ENCODE assay signal across 27 cellular contexts in genomic region chr16:72443809-72444208, GRCh38.
"Had no signal": no experiment of that assay in that cellular context is flagged by ENCODE, and none has a peak within 500 bp of the region (broad histone marks: within the 10 kb centered on the region; RNA-seq: fewer than 3 reads in every experiment).

No MANE protein-coding gene starts in this region.

- ATAC-seq: activated T-cell treated with anti-CD3 and anti-CD28 coated beads, Interleukin-2, amount 50 U/mL, for 72 hours; T-helper 17 cell had no signal

- H3K4me1 ChIP-seq: adrenal gland, SJCRH30 had no signal

- FAIRE-seq: colon, TTC549 had no signal

- H3K27ac ChIP-seq: adrenal gland, RWPE1, SJCRH30, VCaP had no signal

- H3K36me3 ChIP-seq: adrenal gland, SJCRH30 had no signal

- DNase-seq: activated CD4-positive, alpha-beta memory T cell treated with anti-CD3 and anti-CD28 coated beads for 36 hours; activated CD4-positive, alpha-beta T cell treated with anti-CD3 and anti-CD28 coated beads, Interleukin-2, amount 10 ng/mL, durations not matched to agents 7 days and 5 days; activated CD4-positive, CD25-positive, alpha-beta regulatory T cell; activated gamma-delta T cell treated with Interleukin-2 at 50 U/mL for 16 hours; activated naive CD4-positive, alpha-beta T cell treated with anti-CD3 and anti-CD28 coated beads, Interleukin-2, amount 10 ng/mL, durations not matched to agents 7 days and 5 days; activated naive CD8-positive, alpha-beta T cell treated with anti-CD3 and anti-CD28 coated beads, Interleukin-2, amount 10 ng/mL, durations not matched to agents 7 days and 5 days; activated T-cell treated with anti-CD3 and anti-CD28 coated beads, Interleukin-2, amount 50 U/mL, for 72 hours; adrenal gland; anterior cingulate cortex; cerebellar nuclear complex; NCI-H1048; NCI-H1417; NCI-H2029; NCI-H2107; NCI-H2171 treated with DMSO at 0.1 percent for 48 hours; NCI-H345; NCI-H510A; NCI-H526 treated with DMSO at 0.1 percent for 48 hours; NCI-H82; Right ventricle myocardium superior; SJCRH30; T-helper 17 cell; T1000 had no signal

- H3K27me3 ChIP-seq: adrenal gland, SJCRH30 had no signal

- H3K9me3 ChIP-seq: adrenal gland, SJCRH30 had no signal

- H3K4me3 ChIP-seq: adrenal gland, SJCRH30 had no signal
